8 cellular contexts compared by ENCODE assay signal in the genomic region with DNA sequence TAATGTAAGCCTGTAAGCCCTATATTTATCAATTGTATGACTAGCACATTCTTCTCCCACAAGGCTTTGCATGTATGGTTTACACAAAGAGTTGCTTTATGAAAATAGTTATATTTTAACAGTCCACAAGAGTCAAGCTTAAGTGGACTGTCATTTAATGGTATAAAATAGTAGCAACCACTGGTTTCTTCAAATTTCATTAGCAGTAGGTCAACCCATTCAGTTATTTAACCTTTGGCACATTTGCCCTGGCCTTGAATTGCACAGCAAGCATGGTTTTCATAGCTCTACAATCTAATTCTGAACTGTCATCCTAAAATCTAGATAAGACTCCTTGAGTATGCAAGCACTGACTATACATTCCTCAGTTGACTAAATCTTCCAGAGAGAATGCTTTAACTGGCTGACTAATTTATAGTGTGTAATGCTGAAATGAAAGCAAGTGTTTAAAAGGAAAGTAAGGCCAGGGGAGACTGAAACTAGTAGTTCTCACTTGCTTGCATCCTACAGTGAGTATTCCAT. TPM values are rescaled to one million over a fixed set of nuclear protein-coding genes. Genes with fewer than 3 reads are reported as not detected.
DNase-seq lines count a peak whose midpoint lies in the region; ATAC-seq and TF ChIP-seq lines count a peak whose summit lies in the region.

No MANE protein-coding gene starts in this region.

- intact Hi-C loops in upper lobe of right lung (cut with DNase I) (no loop called here), tibial artery (cut with DNase I; ENCODE audit: low total_unique reads) (no loop called here)

- H3K36me3 Mint-ChIP-seq in CD4-positive, CD25-positive, alpha-beta regulatory T cell, result peaks cover 8% of the 10 kb centered on the region

- H3K27me3 ChIP-seq in CD4-positive, CD25-positive, alpha-beta regulatory T cell (ENCODE audit: control insufficient read depth, insufficient read depth, low read length), result no peaks in the 10 kb centered on the region
- no peaks in the 10 kb centered on the region for H3K27me3 ChIP-seq in effector memory CD4-positive, alpha-beta T cell (replicated peaks; ENCODE audit: control insufficient read depth, insufficient read depth, low read length, poor library complexity, severe bottlenecking)
- no peaks in the 10 kb centered on the region for H3K27me3 ChIP-seq in upper lobe of right lung
- peaks cover 0 to 25% of the 10 kb centered on the region in 2 donors for H3K27me3 ChIP-seq in tibial artery

- no peaks in the 10 kb centered on the region for H3K9me3 ChIP-seq in CD4-positive, CD25-positive, alpha-beta regulatory T cell (ENCODE audit: control insufficient read depth in 2 of 2, low read length in 2 of 2)
- H3K9me3 ChIP-seq in effector memory CD4-positive, alpha-beta T cell (ENCODE audit: control insufficient read depth, low read length), result no peaks in the 10 kb centered on the region
- no peaks in the 10 kb centered on the region for H3K9me3 ChIP-seq in upper lobe of right lung
- no peaks in the 10 kb centered on the region for H3K9me3 ChIP-seq in tibial artery

- peak overlapping the region; percentile 93 to 100 (median 98) for H3K4me3 Mint-ChIP-seq in CD4-positive, CD25-positive, alpha-beta regulatory T cell

- H3K27me3 Mint-ChIP-seq in CD4-positive, CD25-positive, alpha-beta regulatory T cell, result no peaks in the 10 kb centered on the region

- TF ChIP-seq CTCF in upper lobe of right lung (IDR thresholded peaks at IDR 0.05) (no peak), tibial artery (IDR thresholded peaks at IDR 0.05) (no peak)

- no peaks in the 10 kb centered on the region for H3K36me3 ChIP-seq in CD4-positive, CD25-positive, alpha-beta regulatory T cell (ENCODE audit: control insufficient read depth, insufficient read depth, low read length)
- peaks cover 3% of the 10 kb centered on the region for H3K36me3 ChIP-seq in effector memory CD4-positive, alpha-beta T cell (ENCODE audit: control insufficient read depth, insufficient read depth, low read length)
- no peaks in the 10 kb centered on the region for H3K36me3 ChIP-seq in upper lobe of right lung
- no peaks in the 10 kb centered on the region for H3K36me3 ChIP-seq in tibial artery

- peak overlapping the region in 1 of 3 donors; percentile 43 for H3K27ac Mint-ChIP-seq in CD4-positive, CD25-positive, alpha-beta regulatory T cell

- peaks cover 41% of the 10 kb centered on the region for H3K4me1 ChIP-seq in CD4-positive, CD25-positive, alpha-beta regulatory T cell (ENCODE audit: control insufficient read depth, insufficient read depth, low read length, poor library complexity, severe bottlenecking)
- peaks cover 20% of the 10 kb centered on the region for H3K4me1 ChIP-seq in effector memory CD4-positive, alpha-beta T cell (ENCODE audit: control insufficient read depth, insufficient read depth, low read length, poor library complexity, severe bottlenecking)
- H3K4me1 ChIP-seq in upper lobe of right lung, result peaks cover 13% of the 10 kb centered on the region
- H3K4me1 ChIP-seq in tibial artery, result peaks cover 0 to 16% (median 7%) of the 10 kb centered on the region in 4 donors

- H3K4me1 Mint-ChIP-seq in CD4-positive, CD25-positive, alpha-beta regulatory T cell, result peaks cover 15 to 71% (median 37%) of the 10 kb centered on the region in 4 donors

- peak overlapping the region; percentile 78 for H3K4me3 ChIP-seq in CD4-positive, CD25-positive, alpha-beta regulatory T cell (ENCODE audit: low read depth, low read length)
- H3K4me3 ChIP-seq in effector memory CD4-positive, alpha-beta T cell (ENCODE audit: insufficient read depth, low read depth, low read length, poor library complexity, severe bottlenecking), result peak overlapping the region; percentile 100
- H3K4me3 ChIP-seq in upper lobe of right lung (peak overlapping the region; percentile 64), tibial artery (no peak overlapping the region)

- DNase-seq in CD4-positive, CD25-positive, alpha-beta regulatory T cell, result peak in 1 of 3 donors; percentile 63
- no peak for DNase-seq in effector memory CD4-positive, alpha-beta T cell
- DNase-seq in upper lobe of right lung (no peak), tibial artery (no peak), NCI-H1930 (lab: John Stamatoyannopoulos, UW) (no peak)
- no peak for DNase-seq in stimulated activated CD4-positive, alpha-beta T cell treated with anti-CD3 and anti-CD28 coated beads, Interleukin-1b, Interleukin-23, amount 100 ng/mL, for 48 hours

- H3K9me3 Mint-ChIP-seq in CD4-positive, CD25-positive, alpha-beta regulatory T cell, result no peaks in the 10 kb centered on the region

- ATAC-seq in CD4-positive, CD25-positive, alpha-beta regulatory T cell (ENCODE audit: low read depth in 2 of 2), result no peak
- ATAC-seq in GM19455 (IDR thresholded peaks at IDR 0.05; ENCODE audit: unreplicated experiment) (peak; percentile 63), HG03442 (IDR thresholded peaks at IDR 0.05; ENCODE audit: unreplicated experiment) (peak; percentile 67), upper lobe of right lung (no peak)

- H3K27ac ChIP-seq in CD4-positive, CD25-positive, alpha-beta regulatory T cell (ENCODE audit: insufficient read depth, low read length, poor library complexity, severe bottlenecking), result no peak overlapping the region
- no peak overlapping the region for H3K27ac ChIP-seq in effector memory CD4-positive, alpha-beta T cell (ENCODE audit: insufficient read depth, low read length, poor library complexity, severe bottlenecking)
- no peak overlapping the region for H3K27ac ChIP-seq in upper lobe of right lung
- H3K27ac ChIP-seq in tibial artery, result no peak overlapping the region

RNA-seq across cellular contexts. Expression of a gene that starts 1.8 kb away (rescaled TPM):
- 12.6 TPM for total RNA-seq in CD4-positive, CD25-positive, alpha-beta regulatory T cell
- 10 to 100 TPM; 22.3 to 40.8 (median 29.9) TPM for polyA plus RNA-seq in CD4-positive, CD25-positive, alpha-beta regulatory T cell
- total RNA-seq in upper lobe of right lung, result 30.7 TPM

Comparison
In these comparisons a context has a peak if more than half of its experiments do, and no peak if none do; other contexts are left out.
1. ATAC-seq: peak in GM19455 (single experiment) and HG03442 (single experiment); none in CD4-positive, CD25-positive, alpha-beta regulatory T cell (0 of 2) and upper lobe of right lung (single experiment).
2. H3K4me3 ChIP-seq: peak in CD4-positive, CD25-positive, alpha-beta regulatory T cell (single experiment), effector memory CD4-positive, alpha-beta T cell (single experiment) and upper lobe of right lung (single experiment); none in tibial artery (0 of 2).